11 cellular contexts compared by ENCODE assay signal in the genomic region with DNA sequence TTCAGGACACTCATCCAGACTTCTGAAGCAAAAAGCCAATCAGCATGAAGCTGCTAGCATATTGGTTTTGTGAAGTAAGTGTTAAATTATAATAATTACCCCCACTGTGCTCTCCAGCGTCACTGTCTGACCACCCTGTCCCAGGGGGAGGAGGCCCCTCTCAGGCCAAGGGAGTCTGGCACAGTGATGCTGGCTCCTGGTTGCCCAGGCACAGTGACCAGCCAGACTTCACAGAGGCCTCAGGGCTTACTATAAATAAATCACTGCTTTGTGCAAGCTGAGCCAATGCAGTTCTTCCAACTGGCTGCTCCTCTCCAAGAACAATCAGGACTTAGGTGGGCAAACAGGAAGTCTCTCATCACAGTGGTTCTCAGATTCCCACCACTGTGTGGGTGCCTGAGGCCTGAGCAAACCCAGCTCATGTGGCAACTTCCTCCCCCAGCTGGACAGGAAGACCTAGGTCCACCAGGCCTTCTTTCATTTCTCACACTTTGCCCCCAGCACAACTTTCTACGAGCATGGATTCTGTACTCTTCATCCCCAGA. TPM values are rescaled to one million over a fixed set of nuclear protein-coding genes. Genes with fewer than 3 reads are reported as not detected.
A peak's percentile ranks its signal among the peaks of the same experiment; 100 is the strongest.
DNase-seq lines count a peak whose midpoint lies in the region; ATAC-seq, FAIRE-seq and TF ChIP-seq lines count a peak whose summit lies in the region.
"Had no signal": no experiment of that assay in that cellular context is flagged by ENCODE, and none has a peak within 500 bp of the region (broad histone marks: within the 10 kb centered on the region; RNA-seq: fewer than 3 reads in every experiment).

No MANE protein-coding gene starts in this region.

- no peaks in the 10 kb centered on the region for H3K9me3 ChIP-seq in Loucy (ENCODE audit: insufficient read depth, low read depth, low read length)
- no peaks in the 10 kb centered on the region for H3K9me3 ChIP-seq in MM.1S (replicated peaks; ENCODE audit: insufficient read depth, low read length)
- H3K9me3 ChIP-seq: suprapubic skin had no signal

- H3K27me3 Mint-ChIP-seq in central memory CD8-positive, alpha-beta T cell = no peaks in the 10 kb centered on the region
- H3K27me3 Mint-ChIP-seq in natural killer cell treated with Interleukin-12 subunit alpha and Interleukin-12 subunit beta and Interleukin-15 and Interleukin-18, amount 100 ng/mL, for 72 hours = peaks cover 6 to 7% of the 10 kb centered on the region in 2 donors
- peaks cover 29% of the 10 kb centered on the region for H3K27me3 Mint-ChIP-seq in stimulated activated memory B cell treated with anti-CD40 and anti-IgM and Interleukin-4, amounts not matched to agents 10 μg/mL and 1 μg/mL and 100 μg/mL, for 72 hours

- no peak for TF ChIP-seq POLR2A in GM12892 (IDR thresholded peaks at IDR 0.05; ENCODE audit: low read depth, low read length)

- H3K4me2 ChIP-seq in Loucy (ENCODE audit: low read depth, low read length, poor library complexity, severe bottlenecking) (no peak overlapping the region), MM.1S (ENCODE audit: low read depth, low read length) (no peak overlapping the region)

- no peak overlapping the region for H2AFZ ChIP-seq in Loucy (ENCODE audit: low read length)
- H2AFZ ChIP-seq in MM.1S (ENCODE audit: low read length) = no peak overlapping the region

- DNase-seq in COLO829 (ENCODE audit: low spot score) (peak; percentile 78), GM12892 (ENCODE audit: insufficient read length) (no peak), MM.1S (no peak)
- no peak for DNase-seq in central memory CD8-positive, alpha-beta T cell (ENCODE audit: low spot score in 2 of 2)
- DNase-seq in natural killer cell treated with Interleukin-12 subunit alpha and Interleukin-12 subunit beta and Interleukin-15 and Interleukin-18, amount 100 ng/mL, for 72 hours (ENCODE audit: low spot score) = peak; percentile 35
- no peak for DNase-seq in central memory CD4-positive, alpha-beta T cell
- DNase-seq: occipital lobe had no signal

- no peaks in the 10 kb centered on the region for H3K9me3 Mint-ChIP-seq in central memory CD8-positive, alpha-beta T cell
- H3K9me3 Mint-ChIP-seq in natural killer cell treated with Interleukin-12 subunit alpha and Interleukin-12 subunit beta and Interleukin-15 and Interleukin-18, amount 100 ng/mL, for 72 hours = no peaks in the 10 kb centered on the region
- H3K9me3 Mint-ChIP-seq in stimulated activated memory B cell treated with anti-CD40 and anti-IgM and Interleukin-4, amounts not matched to agents 10 μg/mL and 1 μg/mL and 100 μg/mL, for 72 hours = no peaks in the 10 kb centered on the region

- TF ChIP-seq CTCF in Loucy (conservative IDR thresholded peaks at IDR 0.05; ENCODE audit: low read length) (no peak), MM.1S (IDR thresholded peaks at IDR 0.05; ENCODE audit: low read length) (no peak)

- no peak for FAIRE-seq in GM12892 (lab: Jason Lieb, UNC)

- H3K9ac ChIP-seq in Loucy (ENCODE audit: low read depth, low read length, poor library complexity, severe bottlenecking) = peak overlapping the region; percentile 12
- H3K9ac ChIP-seq in MM.1S (ENCODE audit: low read length) = no peak overlapping the region

- peak overlapping the region; percentile 23 for H3K4me3 Mint-ChIP-seq in central memory CD8-positive, alpha-beta T cell
- peak overlapping the region; percentile 25 for H3K4me3 Mint-ChIP-seq in natural killer cell treated with Interleukin-12 subunit alpha and Interleukin-12 subunit beta and Interleukin-15 and Interleukin-18, amount 100 ng/mL, for 72 hours
- no peak overlapping the region for H3K4me3 Mint-ChIP-seq in stimulated activated memory B cell treated with anti-CD40 and anti-IgM and Interleukin-4, amounts not matched to agents 10 μg/mL and 1 μg/mL and 100 μg/mL, for 72 hours

- no peak for ATAC-seq in central memory CD8-positive, alpha-beta T cell (replicated peaks; ENCODE audit: extremely low read depth, poor library complexity, severe bottlenecking)
- no peak for ATAC-seq in natural killer cell treated with Interleukin-12 subunit alpha and Interleukin-12 subunit beta and Interleukin-15 and Interleukin-18, amount 100 ng/mL, for 72 hours
- no peak for ATAC-seq in stimulated activated memory B cell treated with anti-CD40 and anti-IgM and Interleukin-4, amounts not matched to agents 10 μg/mL and 1 μg/mL and 100 μg/mL, for 72 hours

- no peak overlapping the region for H3K27ac ChIP-seq in MM.1S (ENCODE audit: low read length)
- H3K27ac ChIP-seq: coronary artery, suprapubic skin had no signal

- peaks cover 15% of the 10 kb centered on the region for H3K4me1 Mint-ChIP-seq in central memory CD8-positive, alpha-beta T cell
- peaks cover 12 to 16% of the 10 kb centered on the region in 2 donors for H3K4me1 Mint-ChIP-seq in natural killer cell treated with Interleukin-12 subunit alpha and Interleukin-12 subunit beta and Interleukin-15 and Interleukin-18, amount 100 ng/mL, for 72 hours (ENCODE audit: low read depth in 2 of 2)
- H3K4me1 Mint-ChIP-seq in stimulated activated memory B cell treated with anti-CD40 and anti-IgM and Interleukin-4, amounts not matched to agents 10 μg/mL and 1 μg/mL and 100 μg/mL, for 72 hours = peaks cover 13% of the 10 kb centered on the region

- H3K4me3 ChIP-seq in Loucy (ENCODE audit: low read length, poor library complexity, severe bottlenecking) (no peak overlapping the region), MM.1S (ENCODE audit: low read length) (no peak overlapping the region)
- H3K4me3 ChIP-seq: coronary artery had no signal

- no peaks in the 10 kb centered on the region for H3K9me2 ChIP-seq in Loucy (replicated peaks; ENCODE audit: low read depth, low read length)
- H3K9me2 ChIP-seq in MM.1S (replicated peaks; ENCODE audit: insufficient read depth, low read length) = no peaks in the 10 kb centered on the region

- H4K20me1 ChIP-seq in Loucy (ENCODE audit: insufficient read depth, low read length, poor library complexity, severe bottlenecking) (no peaks in the 10 kb centered on the region), MM.1S (ENCODE audit: insufficient read depth, low read length) (no peaks in the 10 kb centered on the region)

- H3K4me1 ChIP-seq in Loucy (ENCODE audit: insufficient read depth, low read length, poor library complexity, severe bottlenecking) (peaks cover 18% of the 10 kb centered on the region), MM.1S (ENCODE audit: low read length) (0 out of 2 replicates have a peak, but pooled peaks cover 5% of the 10 kb centered on the region)

- H3K36me3 ChIP-seq in Loucy (ENCODE audit: insufficient read depth, low read length) = no peaks in the 10 kb centered on the region
- no peaks in the 10 kb centered on the region for H3K36me3 ChIP-seq in MM.1S (replicated peaks; ENCODE audit: insufficient read depth, low read length)
- H3K36me3 ChIP-seq: suprapubic skin had no signal

- H3K36me3 Mint-ChIP-seq in central memory CD8-positive, alpha-beta T cell (ENCODE audit: insufficient read depth) = peaks cover 1% of the 10 kb centered on the region
- H3K36me3 Mint-ChIP-seq in natural killer cell treated with Interleukin-12 subunit alpha and Interleukin-12 subunit beta and Interleukin-15 and Interleukin-18, amount 100 ng/mL, for 72 hours = peaks cover 5% of the 10 kb centered on the region
- no peaks in the 10 kb centered on the region for H3K36me3 Mint-ChIP-seq in stimulated activated memory B cell treated with anti-CD40 and anti-IgM and Interleukin-4, amounts not matched to agents 10 μg/mL and 1 μg/mL and 100 μg/mL, for 72 hours

- no peaks in the 10 kb centered on the region for H3K27me3 ChIP-seq in Loucy (ENCODE audit: insufficient read depth, low read length, poor library complexity, severe bottlenecking)
- H3K27me3 ChIP-seq in MM.1S (replicated peaks; ENCODE audit: insufficient read depth, low read length) = no peaks in the 10 kb centered on the region
- H3K27me3 ChIP-seq: suprapubic skin had no signal

- H3K79me2 ChIP-seq in Loucy (ENCODE audit: insufficient read depth, low read length) = no peaks in the 10 kb centered on the region
- no peaks in the 10 kb centered on the region for H3K79me2 ChIP-seq in MM.1S (ENCODE audit: low read length)

- H3K27ac Mint-ChIP-seq in central memory CD8-positive, alpha-beta T cell (ENCODE audit: low read depth) = no peak overlapping the region
- H3K27ac Mint-ChIP-seq in natural killer cell treated with Interleukin-12 subunit alpha and Interleukin-12 subunit beta and Interleukin-15 and Interleukin-18, amount 100 ng/mL, for 72 hours = no peak overlapping the region
- H3K27ac Mint-ChIP-seq in stimulated activated memory B cell treated with anti-CD40 and anti-IgM and Interleukin-4, amounts not matched to agents 10 μg/mL and 1 μg/mL and 100 μg/mL, for 72 hours = no peak overlapping the region

- H3F3A ChIP-seq in Loucy (ENCODE audit: low read depth) (no peaks in the 10 kb centered on the region), MM.1S (ENCODE audit: insufficient read depth, low read length) (no peaks in the 10 kb centered on the region)

RNA-seq across cellular contexts. Expression of gene DBNDD1, which starts 1.7 kb away (rescaled TPM):
- not detected for total RNA-seq in natural killer cell treated with Interleukin-12 subunit alpha and Interleukin-12 subunit beta and Interleukin-15 and Interleukin-18, amount 100 ng/mL, for 72 hours
- polyA plus RNA-seq in GM12892 (2012; ENCODE audit: missing spikeins) = 2.1 TPM

RNA-seq across cellular contexts. Expression of gene PRDM7, which starts 56.2 kb away (rescaled TPM):
- total RNA-seq in natural killer cell treated with Interleukin-12 subunit alpha and Interleukin-12 subunit beta and Interleukin-15 and Interleukin-18, amount 100 ng/mL, for 72 hours = not detected
- 0.13 TPM for polyA plus RNA-seq in GM12892 (2012; ENCODE audit: missing spikeins)
- total RNA-seq: occipital lobe, suprapubic skin had no signal

Comparison
In these comparisons a context has a peak if more than half of its experiments do, and no peak if none do; other contexts are left out.
1. DNase-seq: peak in COLO829 (single experiment) and natural killer cell treated with Interleukin-12 subunit alpha and Interleukin-12 subunit beta and Interleukin-15 and Interleukin-18, amount 100 ng/mL, for 72 hours (single experiment); none in central memory CD8-positive, alpha-beta T cell (0 of 2), GM12892 (single experiment), central memory CD4-positive, alpha-beta T cell (single experiment) and MM.1S (single experiment).